Comparison of ENCODE assay signal across 1 cellular context in genomic region chr9:76472925-76473324, GRCh38.
TF ChIP-seq lines count a peak whose summit lies in the region.

No MANE protein-coding gene starts in this region.

TF ChIP-seq in HEK293, 187 proteins besides CTCF, POLR2A, EP300 and RAD21 (continued from another document):
- TF ChIP-seq ATF2 (tag by site-specific recombination; IDR thresholded peaks at IDR 0.05; ENCODE audit: low read depth) (no peak), ZNF324 (tag by site-specific recombination; IDR thresholded peaks at IDR 0.05) (no peak), KLF8 (tag by site-specific recombination; IDR thresholded peaks at IDR 0.05) (no peak), ZBTB17 (tag by site-specific recombination; IDR thresholded peaks at IDR 0.05) (0 out of 2 replicates have a peak, but pooled peaks have one; percentile 33), ZNF239 (tag by site-specific recombination; IDR thresholded peaks at IDR 0.05) (no peak), ZNF169 (tag by site-specific recombination; IDR thresholded peaks at IDR 0.05) (no peak), INSM2 (tag by site-specific recombination; IDR thresholded peaks at IDR 0.05) (no peak), ZNF747 (tag by site-specific recombination; IDR thresholded peaks at IDR 0.05) (no peak), GFI1B (tag by site-specific recombination; IDR thresholded peaks at IDR 0.05) (no peak), OSR2 (tag by site-specific recombination; IDR thresholded peaks at IDR 0.05) (peak; percentile 17; the same call in 1 of the 2 replicates), ZNF555 (tag by site-specific recombination; conservative IDR thresholded peaks at IDR 0.05) (no peak), PRDM4 (tag by site-specific recombination; IDR thresholded peaks at IDR 0.05) (peak; percentile 56; the same call in 1 of the 2 replicates), ZNF18 (tag by site-specific recombination; IDR thresholded peaks at IDR 0.05) (no peak), ZNF426 (tag by site-specific recombination; IDR thresholded peaks at IDR 0.05) (no peak), ZBTB11 (tag by site-specific recombination; conservative IDR thresholded peaks at IDR 0.05; ENCODE audit: low read depth) (no peak), ZBTB49 (tag by site-specific recombination; IDR thresholded peaks at IDR 0.05; ENCODE audit: low read depth) (no peak)
